17 cellular contexts compared by ENCODE assay signal in genomic region chr17:81999975-82000802, GRCh38. TPM values are rescaled to one million over a fixed set of nuclear protein-coding genes. Genes with fewer than 3 reads are reported as not detected.
"Had no signal": no experiment of that assay in that cellular context is flagged by ENCODE, and none has a peak within 500 bp of the region (broad histone marks: within the 10 kb centered on the region; RNA-seq: fewer than 3 reads in every experiment).

No MANE protein-coding gene starts in this region.

- H3K27ac ChIP-seq: ascending aorta, breast epithelium, epithelial cell of prostate, gastroesophageal sphincter, hepatocyte, ovary, tibial nerve had no signal

- H3K4me3 ChIP-seq: ascending aorta, breast epithelium, gastroesophageal sphincter, hepatocyte, ovary, tibial nerve had no signal

- H3K4me3 Mint-ChIP-seq: activated naive CD4-positive, alpha-beta T cell treated with anti-CD3 and anti-CD28 coated beads, Interleukin-2, amount 10 ng/mL, durations not matched to agents 7 days and 5 days; neural crest cell; stimulated activated memory B cell treated with anti-CD40 and anti-IgM and Interleukin-4, amounts not matched to agents 10 μg/mL and 1 μg/mL and 100 μg/mL, for 72 hours; T-cell had no signal

- FAIRE-seq: kidney had no signal

- H3K27ac Mint-ChIP-seq: activated naive CD4-positive, alpha-beta T cell treated with anti-CD3 and anti-CD28 coated beads, Interleukin-2, amount 10 ng/mL, durations not matched to agents 7 days and 5 days; activated T-helper 2 cell treated with anti-CD3 and anti-CD28 coated beads, Interferon-gamma antibody, Interleukin-2, Interleukin-4, amounts not matched to agents 10 μg/mL and 5 μg/mL and 100 μg/mL, durations not matched to agents 14 hours and 24 hours and 36 hours; stimulated activated memory B cell treated with anti-CD40 and anti-IgM and Interleukin-4, amounts not matched to agents 10 μg/mL and 1 μg/mL and 100 μg/mL, for 72 hours; T-cell had no signal

- H3K36me3 Mint-ChIP-seq: activated naive CD4-positive, alpha-beta T cell treated with anti-CD3 and anti-CD28 coated beads, Interleukin-2, amount 10 ng/mL, durations not matched to agents 7 days and 5 days had no signal

- H3K4me2 ChIP-seq: hepatocyte had no signal

- H3K27me3 Mint-ChIP-seq: activated naive CD4-positive, alpha-beta T cell treated with anti-CD3 and anti-CD28 coated beads, Interleukin-2, amount 10 ng/mL, durations not matched to agents 7 days and 5 days; stimulated activated memory B cell treated with anti-CD40 and anti-IgM and Interleukin-4, amounts not matched to agents 10 μg/mL and 1 μg/mL and 100 μg/mL, for 72 hours; T-cell had no signal

- H3K4me1 Mint-ChIP-seq: activated naive CD4-positive, alpha-beta T cell treated with anti-CD3 and anti-CD28 coated beads, Interleukin-2, amount 10 ng/mL, durations not matched to agents 7 days and 5 days; stimulated activated memory B cell treated with anti-CD40 and anti-IgM and Interleukin-4, amounts not matched to agents 10 μg/mL and 1 μg/mL and 100 μg/mL, for 72 hours; T-cell had no signal

- H3K9me3 Mint-ChIP-seq: activated naive CD4-positive, alpha-beta T cell treated with anti-CD3 and anti-CD28 coated beads, Interleukin-2, amount 10 ng/mL, durations not matched to agents 7 days and 5 days; activated T-helper 2 cell treated with anti-CD3 and anti-CD28 coated beads, Interferon-gamma antibody, Interleukin-2, Interleukin-4, amounts not matched to agents 10 μg/mL and 5 μg/mL and 100 μg/mL, durations not matched to agents 14 hours and 24 hours and 36 hours; neural crest cell; stimulated activated memory B cell treated with anti-CD40 and anti-IgM and Interleukin-4, amounts not matched to agents 10 μg/mL and 1 μg/mL and 100 μg/mL, for 72 hours; T-cell had no signal

- ATAC-seq: gastroesophageal sphincter; stimulated activated memory B cell treated with anti-CD40 and anti-IgM and Interleukin-4, amounts not matched to agents 10 μg/mL and 1 μg/mL and 100 μg/mL, for 72 hours; T-cell had no signal

- H2AFZ ChIP-seq: hepatocyte had no signal

- DNase-seq: activated CD4-positive, alpha-beta T cell treated with anti-CD3 and anti-CD28 coated beads, Interleukin-2, amount 50 U/mL, for 4 hours; activated CD4-positive, CD25-positive, alpha-beta regulatory T cell treated with anti-CD3 and anti-CD28 coated beads, Interleukin-2, amount 50 U/mL, for 72 hours; activated naive CD4-positive, alpha-beta T cell treated with anti-CD3 and anti-CD28 coated beads, Interleukin-2, amount 10 ng/mL, durations not matched to agents 7 days and 5 days; cerebellar nuclear complex; ovary; T-cell; T-helper 9 cell had no signal

- H3K9me3 ChIP-seq: ascending aorta, breast epithelium, gastroesophageal sphincter, ovary, tibial nerve had no signal

- H3K27me3 ChIP-seq: ascending aorta, breast epithelium, gastroesophageal sphincter, hepatocyte, ovary, tibial nerve had no signal

- H3K36me3 ChIP-seq: breast epithelium, ovary had no signal

RNA-seq across cellular contexts. Expression of gene RAC3, which starts 31.3 kb away (rescaled TPM):
- total RNA-seq: ascending aorta had no signal
